Comparison of ENCODE assay signal across 18 cellular contexts in the genomic region with DNA sequence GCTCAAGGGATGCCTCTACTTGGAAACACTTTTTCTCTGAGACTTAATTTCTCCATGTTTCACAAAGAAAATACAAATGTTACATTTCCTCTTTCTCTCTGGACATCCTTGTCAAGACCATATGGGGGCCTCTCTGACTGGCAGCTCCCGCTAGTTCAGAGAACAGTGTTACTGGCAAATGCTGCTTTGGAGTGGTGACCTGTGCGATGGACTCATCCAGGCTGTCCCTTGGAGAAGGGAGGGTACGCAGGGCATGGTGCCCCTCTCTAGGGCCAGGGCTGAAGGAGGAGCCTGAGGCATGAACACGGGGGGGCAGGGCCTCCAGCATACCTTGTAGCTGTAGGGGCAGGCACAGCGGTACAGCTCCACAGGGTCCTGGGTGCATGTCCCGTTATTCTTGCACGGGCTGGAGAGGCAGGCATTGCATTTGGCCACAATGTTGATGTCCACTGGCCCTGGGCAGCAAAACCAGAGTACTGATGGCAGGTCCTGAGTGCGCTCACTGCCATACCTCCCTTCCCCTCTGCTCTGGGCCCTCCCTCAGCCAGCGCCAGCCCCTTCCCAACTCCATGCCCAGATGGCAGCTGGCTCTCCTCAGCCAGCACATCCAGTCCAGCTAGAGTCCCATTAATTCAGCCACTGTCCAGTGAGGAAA.
DNase-seq lines count a peak whose midpoint lies in the region; ATAC-seq and TF ChIP-seq lines count a peak whose summit lies in the region.
"Had no signal": no experiment of that assay in that cellular context is flagged by ENCODE, and none has a peak within 500 bp of the region (broad histone marks: within the 10 kb centered on the region; RNA-seq: fewer than 3 reads in every experiment).

No MANE protein-coding gene starts in this region.

- TF ChIP-seq CTCF in natural killer cell (IDR thresholded peaks at IDR 0.05) (no peak), endodermal cell (conservative IDR thresholded peaks at IDR 0.05) (no peak), progenitor cell of endocrine pancreas (IDR thresholded peaks at IDR 0.05; ENCODE audit: unreplicated experiment) (no peak), breast epithelium (IDR thresholded peaks at IDR 0.05) (no peak), osteoblast (IDR thresholded peaks at IDR 0.05; ENCODE audit: extremely low read depth, low read depth, low read length) (no peak), GM13976 (IDR thresholded peaks at IDR 0.05; ENCODE audit: borderline replicate concordance, control extremely low read depth, extremely low read depth, insufficient read depth, missing control alignments) (no peak)

- in situ Hi-C loops in GM13976 (cut with MboI; ENCODE audit: low sequenced_read_pairs, unreplicated experiment) = no loop called here

- WGBS in endodermal cell (ENCODE audit: insufficient coverage in 1 of 2, insufficient read length in 1 of 2), 2 experiments = 93 to 95% methylated on average over 6 to 9 of the region's 9 CpGs

- H3K9me3 ChIP-seq in endodermal cell (ENCODE audit: control insufficient read depth, low read length) (no peaks in the 10 kb centered on the region), breast epithelium (no peaks in the 10 kb centered on the region), osteoblast (ENCODE audit: low read depth, low read length) (no peaks in the 10 kb centered on the region)
- H3K9me3 ChIP-seq: MG63 had no signal

- no peak for DNase-seq in natural killer cell treated with Interleukin-12 subunit alpha and Interleukin-12 subunit beta and Interleukin-15 and Interleukin-18, amount 100 ng/mL, for 72 hours (ENCODE audit: low spot score)
- no peak for DNase-seq in natural killer cell
- DNase-seq in endodermal cell = peak; percentile 38
- no peak for DNase-seq in progenitor cell of endocrine pancreas (ENCODE audit: low spot score, unreplicated experiment)
- DNase-seq in breast epithelium (ENCODE audit: low spot score in 2 of 2) = no peak
- DNase-seq in osteoblast (ENCODE audit: insufficient read length, low spot score, missing footprints) = no peak
- no peak for DNase-seq in GM13976 (ENCODE audit: low spot score)
- DNase-seq: DMS153, DND-41, HCEC 1CT, KG1, MG63, NCI-H2029, NCI-H446, NCI-H524 treated with DMSO at 0.1 percent for 48 hours, NCI-H774, SIG-M5 had no signal

- H3K36me3 ChIP-seq in endodermal cell (ENCODE audit: control insufficient read depth, insufficient read depth, low read length) (no peaks in the 10 kb centered on the region), breast epithelium (no peaks in the 10 kb centered on the region), osteoblast (ENCODE audit: insufficient read depth, low read length) (no peaks in the 10 kb centered on the region)
- H3K36me3 ChIP-seq: MG63 had no signal

- no peak overlapping the region for H3K27ac Mint-ChIP-seq in natural killer cell treated with Interleukin-12 subunit alpha and Interleukin-12 subunit beta and Interleukin-15 and Interleukin-18, amount 100 ng/mL, for 72 hours
- no peak overlapping the region for H3K27ac Mint-ChIP-seq in natural killer cell
- H3K27ac Mint-ChIP-seq in endodermal cell = no peak overlapping the region
- peak overlapping the region; percentile 62 for H3K27ac Mint-ChIP-seq in progenitor cell of endocrine pancreas
- H3K27ac Mint-ChIP-seq: GM23338 had no signal

- peak; percentile 20 to 29 for ATAC-seq in natural killer cell treated with Interleukin-12 subunit alpha and Interleukin-12 subunit beta and Interleukin-15 and Interleukin-18, amount 100 ng/mL, for 72 hours
- ATAC-seq in natural killer cell = no peak

- H3K9me3 Mint-ChIP-seq in natural killer cell treated with Interleukin-12 subunit alpha and Interleukin-12 subunit beta and Interleukin-15 and Interleukin-18, amount 100 ng/mL, for 72 hours = no peaks in the 10 kb centered on the region
- no peaks in the 10 kb centered on the region for H3K9me3 Mint-ChIP-seq in natural killer cell
- no peaks in the 10 kb centered on the region for H3K9me3 Mint-ChIP-seq in endodermal cell
- no peaks in the 10 kb centered on the region for H3K9me3 Mint-ChIP-seq in progenitor cell of endocrine pancreas (ENCODE audit: low read depth)
- H3K9me3 Mint-ChIP-seq: GM23338 had no signal

- H3K4me3 Mint-ChIP-seq in natural killer cell treated with Interleukin-12 subunit alpha and Interleukin-12 subunit beta and Interleukin-15 and Interleukin-18, amount 100 ng/mL, for 72 hours = no peak overlapping the region
- no peak overlapping the region for H3K4me3 Mint-ChIP-seq in natural killer cell
- no peak overlapping the region for H3K4me3 Mint-ChIP-seq in endodermal cell
- H3K4me3 Mint-ChIP-seq in progenitor cell of endocrine pancreas (ENCODE audit: low read depth) = no peak overlapping the region
- H3K4me3 Mint-ChIP-seq: GM23338 had no signal

- no peak overlapping the region for H2AFZ ChIP-seq in osteoblast (ENCODE audit: low read length)
- H2AFZ ChIP-seq: GM23338 had no signal

- peaks cover 17% of the 10 kb centered on the region for H3K27me3 ChIP-seq in endodermal cell (ENCODE audit: control insufficient read depth, insufficient read depth, low read length, poor library complexity, severe bottlenecking)
- H3K27me3 ChIP-seq in breast epithelium = no peaks in the 10 kb centered on the region
- H3K27me3 ChIP-seq in osteoblast (ENCODE audit: insufficient read depth, low read length) = no peaks in the 10 kb centered on the region
- H3K27me3 ChIP-seq: MG63 had no signal

- H3K4me1 Mint-ChIP-seq in natural killer cell treated with Interleukin-12 subunit alpha and Interleukin-12 subunit beta and Interleukin-15 and Interleukin-18, amount 100 ng/mL, for 72 hours (ENCODE audit: low read depth in 2 of 2) = no peaks in the 10 kb centered on the region
- H3K4me1 Mint-ChIP-seq in natural killer cell (no peaks in the 10 kb centered on the region), endodermal cell (no peaks in the 10 kb centered on the region), progenitor cell of endocrine pancreas (ENCODE audit: low read depth) (peaks cover 2% of the 10 kb centered on the region)

- H3K4me3 ChIP-seq in endodermal cell (ENCODE audit: low read length) = no peak overlapping the region
- H3K4me3 ChIP-seq in breast epithelium = no peak overlapping the region
- H3K4me3 ChIP-seq in osteoblast (ENCODE audit: insufficient read depth, low read length) = no peak overlapping the region
- H3K4me3 ChIP-seq: GM23338, MG63 had no signal

- TF ChIP-seq POLR2A in breast epithelium (IDR thresholded peaks at IDR 0.05) = no peak

- H3K27me3 Mint-ChIP-seq in natural killer cell treated with Interleukin-12 subunit alpha and Interleukin-12 subunit beta and Interleukin-15 and Interleukin-18, amount 100 ng/mL, for 72 hours = peaks cover 2 to 8% of the 10 kb centered on the region in 2 donors
- peaks cover 0 to 8% of the 10 kb centered on the region in 2 donors for H3K27me3 Mint-ChIP-seq in natural killer cell (ENCODE audit: low read depth in 2 of 2)
- peaks cover 13% of the 10 kb centered on the region for H3K27me3 Mint-ChIP-seq in endodermal cell (ENCODE audit: insufficient read depth)
- no peaks in the 10 kb centered on the region for H3K27me3 Mint-ChIP-seq in progenitor cell of endocrine pancreas

- no peak overlapping the region for H3K9ac ChIP-seq in endodermal cell (ENCODE audit: extremely low read depth, low read length, poor library complexity, severe bottlenecking)

- H3K36me3 Mint-ChIP-seq in natural killer cell treated with Interleukin-12 subunit alpha and Interleukin-12 subunit beta and Interleukin-15 and Interleukin-18, amount 100 ng/mL, for 72 hours = no peaks in the 10 kb centered on the region
- H3K36me3 Mint-ChIP-seq in natural killer cell (no peaks in the 10 kb centered on the region), endodermal cell (ENCODE audit: low read depth) (no peaks in the 10 kb centered on the region), progenitor cell of endocrine pancreas (ENCODE audit: insufficient read depth) (no peaks in the 10 kb centered on the region)

- intact Hi-C loops in natural killer cell (cut with micrococcal nuclease) = loop anchor here (10.0 kb wide), 1 partner anchor 597 kb away; the partner anchor contains the start of gene SLIT3
- intact Hi-C loops in breast epithelium (cut with DNase I; ENCODE audit: low total_unique reads) = no loop called here

- no peaks in the 10 kb centered on the region for H4K20me1 ChIP-seq in osteoblast (ENCODE audit: insufficient read depth, low read length)

- no peaks in the 10 kb centered on the region for H3K79me2 ChIP-seq in osteoblast (ENCODE audit: insufficient read depth, low read length)

- H3K4me1 ChIP-seq in endodermal cell (ENCODE audit: control insufficient read depth, insufficient read depth, low read length) (no peaks in the 10 kb centered on the region), breast epithelium (no peaks in the 10 kb centered on the region), osteoblast (ENCODE audit: insufficient read depth, low read length) (peaks cover 7% of the 10 kb centered on the region)

- H3K27ac ChIP-seq in endodermal cell (ENCODE audit: low read depth, low read length) (no peak overlapping the region), breast epithelium (no peak overlapping the region), osteoblast (ENCODE audit: low read depth, low read length) (no peak overlapping the region)

- H3K4me2 ChIP-seq in osteoblast (ENCODE audit: insufficient read depth, low read length) = no peak overlapping the region
- H3K4me2 ChIP-seq: GM23338 had no signal

Comparison
In these comparisons a context has a peak if more than half of its experiments do, and no peak if none do; other contexts are left out.
1. ATAC-seq: peak in natural killer cell treated with Interleukin-12 subunit alpha and Interleukin-12 subunit beta and Interleukin-15 and Interleukin-18, amount 100 ng/mL, for 72 hours (2 of 2); none in natural killer cell (0 of 3).